ENCODE assay signal across 20 cellular contexts in the genomic region with DNA sequence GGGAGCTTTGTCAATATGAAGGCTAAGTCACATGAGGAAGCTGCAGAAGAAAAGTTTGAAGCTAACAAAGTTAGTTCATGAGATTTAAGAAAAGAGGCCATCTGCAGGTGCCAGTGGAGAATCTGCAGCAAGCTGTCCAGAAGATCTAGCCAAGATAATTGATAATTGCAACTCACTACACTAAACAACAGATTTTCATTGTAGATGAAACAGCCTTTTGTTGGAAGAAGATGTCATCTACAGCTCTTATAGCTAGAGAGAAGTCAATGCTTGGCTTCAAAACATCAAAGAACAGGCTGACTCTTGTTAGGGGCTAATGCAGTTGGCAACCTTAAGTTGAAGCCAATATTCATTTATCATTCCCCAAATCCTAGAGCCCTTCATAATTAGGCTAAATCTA.
"Had no signal": no experiment of that assay in that cellular context is flagged by ENCODE, and none has a peak within 500 bp of the region (broad histone marks: within the 10 kb centered on the region; RNA-seq: fewer than 3 reads in every experiment).

No MANE protein-coding gene starts in this region.

- H3K27ac ChIP-seq: SJSA1, SK-N-MC had no signal

- H3K27me3 ChIP-seq: MG63, SJSA1 had no signal

- DNase-seq: IMR-90, Karpas-422, KG1, MG63, NCI-H1092, NCI-H1105 treated with DMSO at 0.1 percent for 48 hours, NCI-H1417 treated with DMSO at 0.1 percent for 48 hours, NCI-H146, NCI-H187, NCI-H2029 treated with DMSO at 0.1 percent for 48 hours, NCI-H2171 treated with DMSO at 0.1 percent for 48 hours, NCI-H345, NCI-H524, NCI-H526 treated with DMSO at 0.1 percent for 48 hours, NCI-H774, Right ventricle myocardium superior, RPMI8226, SIG-M5 had no signal

- H3K4me3 ChIP-seq: MG63, SJSA1, SK-N-MC had no signal
